ENCODE assay signal across 21 cellular contexts in the genomic region with DNA sequence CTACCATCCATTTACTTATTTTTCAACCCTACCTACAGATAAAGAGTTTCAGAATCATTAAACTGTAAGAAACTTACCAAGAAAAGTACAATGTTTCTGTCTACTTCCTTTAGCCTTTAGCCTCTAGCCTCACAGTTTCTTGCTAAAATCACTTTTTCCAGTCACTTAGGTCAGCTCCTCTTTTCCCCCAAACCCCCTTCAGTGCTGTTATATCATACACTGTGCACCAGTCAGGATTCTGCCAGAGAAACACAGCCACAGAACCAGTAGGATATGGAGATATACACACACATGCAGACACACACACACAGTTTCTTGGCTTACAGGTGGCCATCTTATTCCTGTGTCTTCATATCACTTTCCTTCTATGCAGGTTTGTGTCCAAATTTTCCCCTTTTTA.
"Had no signal": no experiment of that assay in that cellular context is flagged by ENCODE, and none has a peak within 500 bp of the region (broad histone marks: within the 10 kb centered on the region; RNA-seq: fewer than 3 reads in every experiment).

No MANE protein-coding gene starts in this region.

- H3K4me1 Mint-ChIP-seq: mesothelial cell of epicardium had no signal

- DNase-seq: activated CD4-positive, alpha-beta T cell treated with anti-CD3 and anti-CD28 coated beads, Interleukin-2, amount 10 ng/mL, durations not matched to agents 7 days and 5 days; activated CD8-positive, alpha-beta memory T cell treated with anti-CD3 and anti-CD28 coated beads, Interleukin-2, amount 50 U/mL, for 4 hours; activated effector memory CD4-positive, alpha-beta T cell treated with anti-CD3 and anti-CD28 coated beads, Interleukin-2, amount 50 U/mL, for 16 hours; activated naive CD4-positive, alpha-beta T cell treated with anti-CD3 and anti-CD28 coated beads, Interleukin-2, amount 10 ng/mL, durations not matched to agents 7 days and 5 days; activated T-cell treated with anti-CD3 and anti-CD28 coated beads, Interleukin-2, amount 50 U/mL, for 48 hours; amygdala; central memory CD4-positive, alpha-beta T cell; endodermal cell; foreskin fibroblast; heart left ventricle; hypothalamus; immature natural killer cell; kidney; naive thymus-derived CD4-positive, alpha-beta T cell; ovary; right lobe of liver; stimulated activated CD4-positive, alpha-beta T cell treated with anti-CD3 and anti-CD28 coated beads, Interleukin-2, amount 100 ng/mL, for 48 hours had no signal

- H3K27ac Mint-ChIP-seq: activated CD4-positive, alpha-beta T cell treated with anti-CD3 and anti-CD28 coated beads, Interleukin-2, amount 10 ng/mL, durations not matched to agents 7 days and 5 days; dendritic cell treated with granulocyte-macrophage colony-stimulating factor and Interleukin-4, amounts not matched to agents 40 ng/mL and 50 ng/mL, for 4 days; endodermal cell; mesothelial cell of epicardium; progenitor cell of endocrine pancreas had no signal

- H3K4me3 Mint-ChIP-seq: activated CD4-positive, alpha-beta T cell treated with anti-CD3 and anti-CD28 coated beads, Interleukin-2, amount 10 ng/mL, durations not matched to agents 7 days and 5 days; activated naive CD4-positive, alpha-beta T cell treated with anti-CD3 and anti-CD28 coated beads, Interleukin-2, amount 10 ng/mL, durations not matched to agents 7 days and 5 days; dendritic cell treated with granulocyte-macrophage colony-stimulating factor and Interleukin-4, amounts not matched to agents 40 ng/mL and 50 ng/mL, for 4 days; endodermal cell; immature natural killer cell; mesothelial cell of epicardium had no signal

- ATAC-seq: heart left ventricle; naive thymus-derived CD4-positive, alpha-beta T cell; right lobe of liver; SK-N-SH treated with all-trans-retinoic acid at 6 μM for 48 hours had no signal

- H3K27me3 Mint-ChIP-seq: activated naive CD4-positive, alpha-beta T cell treated with anti-CD3 and anti-CD28 coated beads, Interleukin-2, amount 10 ng/mL, durations not matched to agents 7 days and 5 days; progenitor cell of endocrine pancreas had no signal
